18 cellular contexts compared by ENCODE assay signal in the genomic region with DNA sequence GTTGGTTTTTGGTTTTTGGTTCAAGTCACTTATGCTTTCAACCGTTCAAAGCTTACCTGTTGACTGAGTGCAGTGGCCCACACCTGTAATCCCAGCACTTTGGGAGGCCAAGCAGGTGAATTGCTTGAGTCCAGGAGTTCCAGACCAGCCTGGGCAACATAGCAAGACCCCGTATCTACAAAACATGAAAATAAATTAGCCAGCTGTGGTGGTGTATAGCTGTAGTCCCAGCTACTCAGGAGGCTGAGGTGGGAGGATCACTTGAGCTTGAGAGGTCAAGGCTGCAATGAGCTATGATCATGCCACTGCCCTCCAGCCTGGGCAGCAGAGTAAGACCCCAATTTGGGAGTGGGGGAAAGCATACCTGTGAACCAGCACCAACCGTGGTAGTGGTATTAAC. TPM values are rescaled to one million over a fixed set of nuclear protein-coding genes. Genes with fewer than 3 reads are reported as not detected.
A peak's percentile ranks its signal among the peaks of the same experiment; 100 is the strongest.
DNase-seq lines count a peak whose midpoint lies in the region; ATAC-seq and TF ChIP-seq lines count a peak whose summit lies in the region.
"Had no signal": no experiment of that assay in that cellular context is flagged by ENCODE, and none has a peak within 500 bp of the region (broad histone marks: within the 10 kb centered on the region; RNA-seq: fewer than 3 reads in every experiment).

No MANE protein-coding gene starts in this region.

- no peak overlapping the region for H3K27ac ChIP-seq in HEK293 (ENCODE audit: extremely low read depth, low read depth, low read length)
- H3K27ac ChIP-seq: BLaER1 treated with 17β-estradiol and CSF1 and Interleukin-3, amounts not matched to agents 10 nM and 100 nM had no signal

- H3K4me3 ChIP-seq in HEK293 (ENCODE audit: low read depth, low read length), result no peak overlapping the region
- H3K4me3 ChIP-seq: BLaER1 treated with 17β-estradiol and CSF1 and Interleukin-3, amounts not matched to agents 10 nM and 100 nM; GM12878 had no signal

- intact Hi-C loops in activated naive CD4-positive, alpha-beta T cell treated with anti-CD3 and anti-CD28 coated beads for 36 hours (cut with micrococcal nuclease), result no loop called here

- H3K9me3 ChIP-seq in HEK293 (ENCODE audit: control insufficient read depth, insufficient read depth, low read depth, low read length), result no peaks in the 10 kb centered on the region

- no peaks in the 10 kb centered on the region for H3K4me1 ChIP-seq in HEK293 (ENCODE audit: control insufficient read depth, insufficient read depth, low read length)

- no peak for ATAC-seq in activated naive CD4-positive, alpha-beta T cell treated with anti-CD3 and anti-CD28 coated beads, Interleukin-2, amount 50 U/mL, for 72 hours
- no peak for ATAC-seq in WTC11
- no peak for ATAC-seq in stimulated activated effector memory CD8-positive, alpha-beta T cell treated with anti-CD3 and anti-CD28 coated beads, Interleukin-12 subunit alpha, Interleukin-12 subunit beta, amount 100 ng/mL, for 72 hours
- no peak for ATAC-seq in HG02970 (IDR thresholded peaks at IDR 0.05; ENCODE audit: low FRiP score, unreplicated experiment)
- ATAC-seq in left lobe of liver, result no peak
- ATAC-seq: CD8-positive, alpha-beta T cell; GM12878; HCT116 had no signal

- H3K36me3 Mint-ChIP-seq in activated naive CD4-positive, alpha-beta T cell treated with anti-CD3 and anti-CD28 coated beads, Interleukin-2, amount 50 U/mL, for 72 hours, result no peaks in the 10 kb centered on the region
- peaks cover 15% of the 10 kb centered on the region for H3K36me3 Mint-ChIP-seq in activated naive CD4-positive, alpha-beta T cell treated with anti-CD3 and anti-CD28 coated beads for 36 hours (ENCODE audit: low read depth)
- peaks cover 67% of the 10 kb centered on the region for H3K36me3 Mint-ChIP-seq in WTC11
- peaks cover 96% of the 10 kb centered on the region for H3K36me3 Mint-ChIP-seq in stimulated activated effector memory CD8-positive, alpha-beta T cell treated with anti-CD3 and anti-CD28 coated beads, Interleukin-12 subunit alpha, Interleukin-12 subunit beta, amount 100 ng/mL, for 72 hours

- no peaks in the 10 kb centered on the region for H3K4me1 Mint-ChIP-seq in activated naive CD4-positive, alpha-beta T cell treated with anti-CD3 and anti-CD28 coated beads for 36 hours (ENCODE audit: low read depth)
- H3K4me1 Mint-ChIP-seq in WTC11, result no peaks in the 10 kb centered on the region
- peaks cover under 1% of the 10 kb centered on the region for H3K4me1 Mint-ChIP-seq in stimulated activated effector memory CD8-positive, alpha-beta T cell treated with anti-CD3 and anti-CD28 coated beads, Interleukin-12 subunit alpha, Interleukin-12 subunit beta, amount 100 ng/mL, for 72 hours
- H3K4me1 Mint-ChIP-seq: B cell had no signal

- POLR2A ChIA-PET in HEK293 (lab: Yijun Ruan, JAX) (no interaction called here), WTC11 (lab: Charles Lee) (no interaction called here)

- peaks cover 0 to 1% of the 10 kb centered on the region in 2 donors for H3K9me3 Mint-ChIP-seq in activated naive CD4-positive, alpha-beta T cell treated with anti-CD3 and anti-CD28 coated beads, Interleukin-2, amount 50 U/mL, for 72 hours
- no peaks in the 10 kb centered on the region for H3K9me3 Mint-ChIP-seq in activated naive CD4-positive, alpha-beta T cell treated with anti-CD3 and anti-CD28 coated beads for 36 hours
- H3K9me3 Mint-ChIP-seq in WTC11, result peaks cover 2% of the 10 kb centered on the region
- H3K9me3 Mint-ChIP-seq in stimulated activated effector memory CD8-positive, alpha-beta T cell treated with anti-CD3 and anti-CD28 coated beads, Interleukin-12 subunit alpha, Interleukin-12 subunit beta, amount 100 ng/mL, for 72 hours, result no peaks in the 10 kb centered on the region
- H3K9me3 Mint-ChIP-seq: CD8-positive, alpha-beta T cell had no signal

- no peak overlapping the region for H3K4me3 Mint-ChIP-seq in activated naive CD4-positive, alpha-beta T cell treated with anti-CD3 and anti-CD28 coated beads for 36 hours
- no peak overlapping the region for H3K4me3 Mint-ChIP-seq in WTC11
- no peak overlapping the region for H3K4me3 Mint-ChIP-seq in stimulated activated effector memory CD8-positive, alpha-beta T cell treated with anti-CD3 and anti-CD28 coated beads, Interleukin-12 subunit alpha, Interleukin-12 subunit beta, amount 100 ng/mL, for 72 hours
- H3K4me3 Mint-ChIP-seq: B cell; CD8-positive, alpha-beta T cell had no signal

- H3K27me3 Mint-ChIP-seq in activated naive CD4-positive, alpha-beta T cell treated with anti-CD3 and anti-CD28 coated beads for 36 hours (ENCODE audit: low read depth), result no peaks in the 10 kb centered on the region
- no peaks in the 10 kb centered on the region for H3K27me3 Mint-ChIP-seq in WTC11 (ENCODE audit: low read depth)
- H3K27me3 Mint-ChIP-seq: B cell had no signal

- peaks cover 30 to 83% of the 10 kb centered on the region in 2 experiments; a peak in 2 of 3 replicates for H3K36me3 ChIP-seq in HEK293 (ENCODE audit: control insufficient read depth in 2 of 2, insufficient read depth in 1 of 2, low read length in 2 of 2)

- TF ChIP-seq CTCF in HEK293 (tag by site-specific recombination; IDR thresholded peaks at IDR 0.05), result no peak
- no peak for TF ChIP-seq CTCF in WTC11 (IDR thresholded peaks at IDR 0.05)

- no peak for DNase-seq in activated naive CD4-positive, alpha-beta T cell treated with anti-CD3 and anti-CD28 coated beads, Interleukin-2, amount 50 U/mL, for 72 hours (ENCODE audit: low spot score in 2 of 2)
- DNase-seq in activated naive CD4-positive, alpha-beta T cell treated with anti-CD3 and anti-CD28 coated beads for 36 hours, result no peak
- no peak for DNase-seq in WTC11 (ENCODE audit: low spot score)
- no peak for DNase-seq in stimulated activated effector memory CD8-positive, alpha-beta T cell treated with anti-CD3 and anti-CD28 coated beads, Interleukin-12 subunit alpha, Interleukin-12 subunit beta, amount 100 ng/mL, for 72 hours (ENCODE audit: low spot score in 2 of 2)
- DNase-seq in left lobe of liver (ENCODE audit: low spot score), result no peak
- DNase-seq: CD8-positive, alpha-beta T cell; DMS 273 treated with DMSO at 0.1 percent for 48 hours; DMS53; DND-41; EL; GOT3; H7 had no signal

- peak overlapping the region; percentile 50 to 53 for H3K27ac Mint-ChIP-seq in activated naive CD4-positive, alpha-beta T cell treated with anti-CD3 and anti-CD28 coated beads, Interleukin-2, amount 50 U/mL, for 72 hours
- H3K27ac Mint-ChIP-seq in activated naive CD4-positive, alpha-beta T cell treated with anti-CD3 and anti-CD28 coated beads for 36 hours, result no peak overlapping the region
- H3K27ac Mint-ChIP-seq in WTC11, result no peak overlapping the region
- peak overlapping the region; percentile 93 for H3K27ac Mint-ChIP-seq in stimulated activated effector memory CD8-positive, alpha-beta T cell treated with anti-CD3 and anti-CD28 coated beads, Interleukin-12 subunit alpha, Interleukin-12 subunit beta, amount 100 ng/mL, for 72 hours
- H3K27ac Mint-ChIP-seq: B cell; CD8-positive, alpha-beta T cell had no signal

- CTCF ChIA-PET in activated naive CD4-positive, alpha-beta T cell treated with anti-CD3 and anti-CD28 coated beads for 36 hours (lab: Charles Lee), result interaction anchor here (0.6 kb wide), 1 partner anchor 421 kb away, joined by 6 read pairs; no protein-coding TSS in a partner anchor
- CTCF ChIA-PET in HEK293 (lab: Yijun Ruan, JAX), result no interaction called here
- CTCF ChIA-PET in WTC11 (lab: Charles Lee), result no interaction called here

TF ChIP-seq in HEK293, 187 proteins besides CTCF, POLR2A, EP300 and RAD21:
- TF ChIP-seq ZNF121 (tag by site-specific recombination; IDR thresholded peaks at IDR 0.05) (peak; percentile 88; the same call in 1 of the 2 replicates), ZNF521 (tag by site-specific recombination; IDR thresholded peaks at IDR 0.05) (no peak)

TF ChIP-seq in WTC11, 78 proteins besides CTCF, POLR2A, EP300 and RAD21:
- TF ChIP-seq ZNF121 (CRISPR knock-in tag; IDR thresholded peaks at IDR 0.05), result peak; percentile 84
- no peak for TF ChIP-seq ZNF416 (CRISPR knock-in tag; IDR thresholded peaks at IDR 0.05)
- no peak for TF ChIP-seq USF1 (CRISPR knock-in tag; IDR thresholded peaks at IDR 0.05)

RNA-seq across cellular contexts. Expression of gene PEX11G, which starts 43.7 kb away (rescaled TPM):
- total RNA-seq in activated naive CD4-positive, alpha-beta T cell treated with anti-CD3 and anti-CD28 coated beads, Interleukin-2, amount 50 U/mL, for 72 hours, result under 1 TPM; 0.27 to 0.74 TPM
- 1 to 10 TPM in 1 of 2 experiments, under 1 TPM in 1; 0.86 to 1.1 TPM for total RNA-seq in activated naive CD4-positive, alpha-beta T cell treated with anti-CD3 and anti-CD28 coated beads for 36 hours
- total RNA-seq in WTC11 (2021) (4.3 to 5.9 TPM (median 5.7 TPM) in 3 replicates), left lobe of liver (16.5 TPM)
- total RNA-seq: CD8-positive, alpha-beta T cell had no signal

Comparison
In these comparisons a context has a peak if more than half of its experiments do, and no peak if none do; other contexts are left out.
1. H3K27ac Mint-ChIP-seq: peak in activated naive CD4-positive, alpha-beta T cell treated with anti-CD3 and anti-CD28 coated beads, Interleukin-2, amount 50 U/mL, for 72 hours (2 of 2) and stimulated activated effector memory CD8-positive, alpha-beta T cell treated with anti-CD3 and anti-CD28 coated beads, Interleukin-12 subunit alpha, Interleukin-12 subunit beta, amount 100 ng/mL, for 72 hours (single experiment); none in activated naive CD4-positive, alpha-beta T cell treated with anti-CD3 and anti-CD28 coated beads for 36 hours (single experiment) and WTC11 (single experiment).